Comparison of ENCODE assay signal across 1 cellular context in genomic region chr7:73831656-73832579, GRCh38.
TF ChIP-seq lines count a peak whose summit lies in the region.

No MANE protein-coding gene starts in this region.

TF ChIP-seq in K562, 482 proteins besides CTCF, POLR2A, EP300 and RAD21:
- TF ChIP-seq, protein P1, sequence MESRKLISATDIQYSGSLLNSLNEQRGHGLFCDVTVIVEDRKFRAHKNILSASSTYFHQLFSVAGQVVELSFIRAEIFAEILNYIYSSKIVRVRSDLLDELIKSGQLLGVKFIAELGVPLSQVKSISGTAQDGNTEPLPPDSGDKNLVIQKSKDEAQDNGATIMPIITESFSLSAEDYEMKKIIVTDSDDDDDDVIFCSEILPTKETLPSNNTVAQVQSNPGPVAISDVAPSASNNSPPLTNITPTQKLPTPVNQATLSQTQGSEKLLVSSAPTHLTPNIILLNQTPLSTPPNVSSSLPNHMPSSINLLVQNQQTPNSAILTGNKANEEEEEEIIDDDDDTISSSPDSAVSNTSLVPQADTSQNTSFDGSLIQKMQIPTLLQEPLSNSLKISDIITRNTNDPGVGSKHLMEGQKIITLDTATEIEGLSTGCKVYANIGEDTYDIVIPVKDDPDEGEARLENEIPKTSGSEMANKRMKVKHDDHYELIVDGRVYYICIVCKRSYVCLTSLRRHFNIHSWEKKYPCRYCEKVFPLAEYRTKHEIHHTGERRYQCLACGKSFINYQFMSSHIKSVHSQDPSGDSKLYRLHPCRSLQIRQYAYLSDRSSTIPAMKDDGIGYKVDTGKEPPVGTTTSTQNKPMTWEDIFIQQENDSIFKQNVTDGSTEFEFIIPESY (CRISPR knock-in tag; IDR thresholded peaks at IDR 0.05): 0 out of 2 replicates have a peak, but pooled peaks have one; percentile 5
- TF ChIP-seq TBP (optimal IDR thresholded peaks at IDR 0.05; ENCODE audit: low read depth, low read length): no peak
